In the genomic region with DNA sequence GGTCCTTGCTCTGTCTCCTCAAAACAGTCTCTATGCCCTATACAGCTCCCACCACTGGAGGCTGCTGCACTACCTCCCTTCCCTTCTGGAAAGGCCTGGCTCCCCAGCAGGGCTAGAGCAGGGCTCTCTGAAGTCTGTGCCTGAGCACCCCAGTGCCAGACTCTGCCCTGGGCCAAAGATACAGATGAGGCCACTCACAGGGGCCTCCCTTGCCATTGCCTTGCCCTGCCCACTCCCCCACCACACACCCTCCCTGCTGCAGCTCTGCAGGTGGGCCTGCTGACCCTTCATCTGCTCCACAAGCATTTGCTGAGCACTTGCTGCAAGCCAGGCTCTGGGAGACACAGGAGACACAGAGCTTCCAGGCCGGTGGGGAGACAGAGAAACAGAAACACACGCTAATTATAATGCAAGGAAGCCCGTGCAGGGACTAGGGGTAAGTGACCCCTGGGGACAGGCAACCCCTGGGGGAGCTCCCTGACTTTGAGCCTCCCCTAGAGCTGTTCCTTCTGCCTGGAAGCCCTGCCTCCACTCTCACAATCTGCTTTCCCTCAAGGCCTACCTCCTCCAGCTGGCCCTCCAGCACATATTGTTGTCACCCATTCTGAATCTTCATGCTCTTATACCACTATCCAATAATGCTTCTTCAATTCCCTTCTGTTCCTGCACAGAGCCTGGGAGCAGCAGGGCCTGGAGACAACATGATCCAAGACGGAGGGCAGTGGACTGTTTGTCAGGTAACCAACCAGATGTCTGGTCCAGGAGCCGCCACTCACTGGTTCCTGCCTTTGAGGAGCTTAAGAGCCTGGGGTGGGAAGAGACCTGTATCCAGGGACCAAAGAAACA, we compare ENCODE assay signal across 10 cellular contexts. TPM values are rescaled to one million over a fixed set of nuclear protein-coding genes. Genes with fewer than 3 reads are reported as not detected.
DNase-seq lines count a peak whose midpoint lies in the region; ATAC-seq and TF ChIP-seq lines count a peak whose summit lies in the region.
"Had no signal": no experiment of that assay in that cellular context is flagged by ENCODE, and none has a peak within 500 bp of the region (broad histone marks: within the 10 kb centered on the region; RNA-seq: fewer than 3 reads in every experiment).

No MANE protein-coding gene starts in this region.

- peaks cover 98% of the 10 kb centered on the region for H3K4me1 ChIP-seq in CD8-positive, alpha-beta T cell (ENCODE audit: insufficient read depth, low read length)

- H3K9me3 ChIP-seq in CD8-positive, alpha-beta T cell (ENCODE audit: low read length), result no peaks in the 10 kb centered on the region

- CTCF ChIA-PET in CD8-positive, alpha-beta T cell (lab: Charles Lee), result interaction anchor here (0.7 to 12.1 kb wide), 7 partner anchors 8 to 178 kb away, joined by 3 to 146 read pairs (median 3); a partner anchor contains a TSS

- peaks cover 2% of the 10 kb centered on the region for H3K36me3 Mint-ChIP-seq in CD8-positive, alpha-beta T cell
- H3K36me3 Mint-ChIP-seq in nephron progenitor cell (ENCODE audit: low read depth), result peaks cover under 1% of the 10 kb centered on the region

- H3K27ac Mint-ChIP-seq in CD8-positive, alpha-beta T cell, result peak overlapping the region; percentile 60
- peak overlapping the region; percentile 89 for H3K27ac Mint-ChIP-seq in nephron progenitor cell

- H3K27me3 ChIP-seq in CD8-positive, alpha-beta T cell (ENCODE audit: insufficient read depth, low read length), result no peaks in the 10 kb centered on the region

- no peak for TF ChIP-seq CTCF in CD8-positive, alpha-beta T cell (IDR thresholded peaks at IDR 0.05)
- TF ChIP-seq CTCF in nephron progenitor cell (IDR thresholded peaks at IDR 0.05), result no peak

- peaks cover 98% of the 10 kb centered on the region for H3K4me1 Mint-ChIP-seq in CD8-positive, alpha-beta T cell (ENCODE audit: low read depth)
- H3K4me1 Mint-ChIP-seq in nephron progenitor cell, result peaks cover 87% of the 10 kb centered on the region

- POLR2A ChIA-PET in CD8-positive, alpha-beta T cell (lab: Charles Lee), result interaction anchor here (0.7 to 7.9 kb wide), 3 partner anchors 12 to 31 kb away, joined by 3 to 102 read pairs (median 3); a partner anchor contains a TSS

- H3K9me3 Mint-ChIP-seq in CD8-positive, alpha-beta T cell, result no peaks in the 10 kb centered on the region
- H3K9me3 Mint-ChIP-seq in nephron progenitor cell, result no peaks in the 10 kb centered on the region

- no peak for ATAC-seq in CD8-positive, alpha-beta T cell
- no peak for ATAC-seq in HG02981 (IDR thresholded peaks at IDR 0.05; ENCODE audit: unreplicated experiment)
- no peak for ATAC-seq in HG03442 (IDR thresholded peaks at IDR 0.05; ENCODE audit: unreplicated experiment)

- no peak overlapping the region for H3K4me3 Mint-ChIP-seq in CD8-positive, alpha-beta T cell
- no peak overlapping the region for H3K4me3 Mint-ChIP-seq in nephron progenitor cell

- H3K36me3 ChIP-seq in CD8-positive, alpha-beta T cell (ENCODE audit: insufficient read depth, low read length), result no peaks in the 10 kb centered on the region

- no peaks in the 10 kb centered on the region for H3K27me3 Mint-ChIP-seq in CD8-positive, alpha-beta T cell (ENCODE audit: low read depth)
- H3K27me3 Mint-ChIP-seq in nephron progenitor cell (ENCODE audit: low read depth, poor library complexity), result no peaks in the 10 kb centered on the region

- no peak overlapping the region for H3K27ac ChIP-seq in CD8-positive, alpha-beta T cell (ENCODE audit: low read depth, low read length)

- H3K4me3 ChIP-seq in CD8-positive, alpha-beta T cell (ENCODE audit: low read depth, low read length), result no peak overlapping the region

- intact Hi-C loops in CD8-positive, alpha-beta T cell (cut with DNase I, micrococcal nuclease), result no loop called here

- no peak for DNase-seq in CD8-positive, alpha-beta T cell
- DNase-seq in NCI-H69 (lab: John Stamatoyannopoulos, UW), result peak; percentile 40
- DNase-seq in ecto neural progenitor cell (ENCODE audit: low spot score), result peak; percentile 54
- DNase-seq in nephron progenitor cell, result no peak
- DNase-seq in NCI-H1092 (lab: John Stamatoyannopoulos, UW), result no peak
- DNase-seq in HK-2 (ENCODE audit: unreplicated experiment), result no peak
- DNase-seq: NCI-H1092 treated with DMSO at 0.1 percent for 48 hours; stimulated activated CD4-positive, alpha-beta T cell treated with anti-CD3 and anti-CD28 coated beads, Interleukin-2, amount 100 ng/mL, for 24 hours had no signal

RNA-seq across cellular contexts. Expression of a gene that starts 32.6 kb away (rescaled TPM):
- 10 to 100 TPM; 39.4 to 39.8 TPM for total RNA-seq in CD8-positive, alpha-beta T cell

Comparison
In these comparisons a context has a peak if more than half of its experiments do, and no peak if none do; other contexts are left out.
1. DNase-seq: peak in NCI-H69 (single experiment) and ecto neural progenitor cell (single experiment); none in CD8-positive, alpha-beta T cell (0 of 7), nephron progenitor cell (single experiment), NCI-H1092 (single experiment) and HK-2 (single experiment).